ENCODE assay signal across 11 cellular contexts in genomic region chr14:22230517-22230916, GRCh38.
"Had no signal": no experiment of that assay in that cellular context is flagged by ENCODE, and none has a peak within 500 bp of the region (broad histone marks: within the 10 kb centered on the region; RNA-seq: fewer than 3 reads in every experiment).

No MANE protein-coding gene starts in this region.

- H3K9me3 Mint-ChIP-seq: activated T-helper 17 cell treated with anti-CD3 and anti-CD28 coated beads, Interleukin-2, amount 50 U/mL, for 72 hours had no signal

- H3K4me1 Mint-ChIP-seq: activated T-helper 17 cell treated with anti-CD3 and anti-CD28 coated beads, Interleukin-2, amount 50 U/mL, for 72 hours had no signal

- H3K27me3 Mint-ChIP-seq: activated T-helper 17 cell treated with anti-CD3 and anti-CD28 coated beads, Interleukin-2, amount 50 U/mL, for 72 hours had no signal

- DNase-seq: activated CD4-positive, alpha-beta T cell treated with anti-CD3 and anti-CD28 coated beads, Interleukin-2, amount 50 U/mL, for 1 hour; activated CD8-positive, alpha-beta memory T cell treated with anti-CD3 and anti-CD28 coated beads, Interleukin-2, amount 50 U/mL, for 48 hours; esophagus squamous epithelium; foreskin fibroblast; left colon; posterior cingulate gyrus; T1000 had no signal

- H3K27ac Mint-ChIP-seq: activated T-helper 17 cell treated with anti-CD3 and anti-CD28 coated beads, Interleukin-2, amount 50 U/mL, for 72 hours had no signal

- ATAC-seq: activated T-helper 17 cell treated with anti-CD3 and anti-CD28 coated beads, Interleukin-2, amount 50 U/mL, for 72 hours; left colon had no signal

- H3K36me3 Mint-ChIP-seq: naive B cell had no signal

- H3K27ac ChIP-seq: esophagus squamous epithelium, skin epidermis, VCaP had no signal

- H3K36me3 ChIP-seq: esophagus squamous epithelium had no signal
